Comparison of ENCODE assay signal across 33 cellular contexts in genomic region chr2:221973502-221973901, GRCh38.
"Had no signal": no experiment of that assay in that cellular context is flagged by ENCODE, and none has a peak within 500 bp of the region (broad histone marks: within the 10 kb centered on the region; RNA-seq: fewer than 3 reads in every experiment).

No MANE protein-coding gene starts in this region.

- DNase-seq: activated B cell treated with CpG ODN at 0.5 μM for 24 hours; activated CD4-positive, alpha-beta memory T cell treated with anti-CD3 and anti-CD28 coated beads for 36 hours; activated CD4-positive, alpha-beta T cell treated with anti-CD3 and anti-CD28 coated beads for 4 hours; activated CD4-positive, alpha-beta T cell treated with anti-CD3 and anti-CD28 coated beads, Interleukin-2, amount 10 ng/mL, durations not matched to agents 24 days and 14 days; activated CD4-positive, alpha-beta T cell treated with anti-CD3 and anti-CD28 coated beads, Interleukin-2, amount 50 U/mL, for 1 hour; activated CD4-positive, alpha-beta T cell treated with anti-CD3 and anti-CD28 coated beads, Interleukin-2, amount 50 U/mL, for 4 hours; activated CD4-positive, CD25-positive, alpha-beta regulatory T cell treated with anti-CD3 and anti-CD28 coated beads, Interleukin-2, amount 50 U/mL, for 72 hours; activated CD8-positive, alpha-beta memory T cell treated with anti-CD3 and anti-CD28 coated beads, Interleukin-2, amount 50 U/mL, for 4 hours; activated CD8-positive, alpha-beta T cell treated with anti-CD3 and anti-CD28 coated beads for 36 hours; activated effector memory CD4-positive, alpha-beta T cell treated with anti-CD3 and anti-CD28 coated beads, Interleukin-2, amount 50 U/mL, for 16 hours; activated gamma-delta T cell treated with Interleukin-2 at 50 U/mL for 16 hours; activated naive CD4-positive, alpha-beta T cell; activated naive CD4-positive, alpha-beta T cell treated with anti-CD3 and anti-CD28 coated beads for 36 hours; activated naive CD4-positive, alpha-beta T cell treated with anti-CD3 and anti-CD28 coated beads, Interleukin-2, amount 50 U/mL, for 16 hours; activated naive CD8-positive, alpha-beta T cell treated with anti-CD3 and anti-CD28 coated beads for 36 hours; activated T-cell treated with anti-CD3 and anti-CD28 coated beads for 4 hours; activated T-cell treated with anti-CD3 and anti-CD28 coated beads, Interleukin-2, amount 50 U/mL, for 1 hour; activated T-cell treated with anti-CD3 and anti-CD28 coated beads, Interleukin-2, amount 50 U/mL, for 4 hours; activated T-cell treated with anti-CD3 and anti-CD28 coated beads, Interleukin-2, amount 50 U/mL, for 72 hours; adrenal gland; amniotic stem cell; aorta; body of pancreas; brain microvascular endothelial cell; central memory CD4-positive, alpha-beta T cell; T-helper 2 cell; T-helper 9 cell had no signal

- H3K4me1 ChIP-seq: adrenal gland, body of pancreas, breast epithelium had no signal

- FAIRE-seq: astrocyte, TTC549 had no signal

- H3K27ac ChIP-seq: adrenal gland, body of pancreas, brain microvascular endothelial cell, breast epithelium, VCaP had no signal

- H3K9me3 ChIP-seq: adrenal gland, body of pancreas, breast epithelium had no signal

- H3K4me3 ChIP-seq: adrenal gland, body of pancreas, breast epithelium had no signal

- H3K27me3 ChIP-seq: body of pancreas, brain microvascular endothelial cell, breast epithelium had no signal

- H3K36me3 ChIP-seq: adrenal gland, brain microvascular endothelial cell, breast epithelium had no signal

- ATAC-seq: activated CD8-positive, alpha-beta T cell treated with anti-CD3 and anti-CD28 coated beads for 36 hours; activated naive CD4-positive, alpha-beta T cell treated with anti-CD3 and anti-CD28 coated beads, Interleukin-2, amount 50 U/mL, for 72 hours; activated T-cell treated with anti-CD3 and anti-CD28 coated beads, Interleukin-2, amount 50 U/mL, for 4 hours; activated T-cell treated with anti-CD3 and anti-CD28 coated beads, Interleukin-2, amount 50 U/mL, for 72 hours; activated T-helper 17 cell treated with anti-CD3 and anti-CD28 coated beads, Interleukin-2, amount 50 U/mL, for 72 hours; body of pancreas had no signal
